8 cellular contexts compared by ENCODE assay signal in genomic region chr14:102138935-102139247, GRCh38. TPM values are rescaled to one million over a fixed set of nuclear protein-coding genes. Genes with fewer than 3 reads are reported as not detected.
A peak's percentile ranks its signal among the peaks of the same experiment; 100 is the strongest.
DNase-seq lines count a peak whose midpoint lies in the region; ATAC-seq, FAIRE-seq and TF ChIP-seq lines count a peak whose summit lies in the region.

No MANE protein-coding gene starts in this region.

- DNase-seq in NCI-H510A treated with DMSO at 0.1 percent for 48 hours (lab: John Stamatoyannopoulos, UW) (peak; percentile 79), NCI-H510A (lab: John Stamatoyannopoulos, UW) (no peak), RCC 7860 (ENCODE audit: low spot score) (peak; percentile 4), esophagus muscularis mucosa (ENCODE audit: extremely low spot score) (no peak), omental fat pad (ENCODE audit: low spot score) (no peak), ecto neural progenitor cell (ENCODE audit: low spot score) (no peak)

- WGBS in esophagus muscularis mucosa = 4% methylated on average over 11 of the region's 11 CpGs

- H3K27me3 ChIP-seq in esophagus muscularis mucosa = no peaks in the 10 kb centered on the region

- intact Hi-C loops in esophagus muscularis mucosa (cut with DNase I) = no loop called here

- no peaks in the 10 kb centered on the region for H3K9me3 ChIP-seq in esophagus muscularis mucosa

- H3K27ac ChIP-seq in esophagus muscularis mucosa (replicated peaks in 1 of 4) = peak overlapping the region; percentile 82 to 89 (median 84)

- no peak for TF ChIP-seq POLR2A in esophagus muscularis mucosa (IDR thresholded peaks at IDR 0.05; ENCODE audit: low read depth)

- H3K4me3 ChIP-seq in esophagus muscularis mucosa = peak overlapping the region; percentile 82 to 97 (median 92)

- TF ChIP-seq EP300 in esophagus muscularis mucosa (IDR thresholded peaks at IDR 0.05) = no peak

- TF ChIP-seq CTCF in esophagus muscularis mucosa (IDR thresholded peaks at IDR 0.05) (no peak), omental fat pad (IDR thresholded peaks at IDR 0.05) (no peak)

- peaks cover 19 to 38% (median 31%) of the 10 kb centered on the region in 4 donors for H3K4me1 ChIP-seq in esophagus muscularis mucosa

- H3K36me3 ChIP-seq in esophagus muscularis mucosa = peaks cover 0 to 17% (median 2%) of the 10 kb centered on the region in 4 donors

- no peak for FAIRE-seq in RCC 7860 (lab: Jason Lieb, UNC)

- ATAC-seq in omental fat pad (ENCODE audit: low FRiP score) = peak; percentile 18
- no peak for ATAC-seq in HG03457 (IDR thresholded peaks at IDR 0.05; ENCODE audit: unreplicated experiment)
- no peak for ATAC-seq in HG03439 (IDR thresholded peaks at IDR 0.05; ENCODE audit: unreplicated experiment)

RNA-seq across cellular contexts. Expression of gene WDR20, which starts 0.8 kb away (rescaled TPM):
- total RNA-seq in esophagus muscularis mucosa = 10 to 100 TPM; 16.6 to 26.6 (median 22.3) TPM
- 10 to 100 TPM; 20.2 to 26.4 (median 22.0) TPM for total RNA-seq in omental fat pad

RNA-seq across cellular contexts. Expression of gene HSP90AA1, which starts 52.0 kb away (rescaled TPM):
- total RNA-seq in esophagus muscularis mucosa (100 to 1,000 TPM; 256 to 605 (median 376) TPM), omental fat pad (1,000 to 10,000 TPM in 1 of 4 donors, 100 to 1,000 TPM in 3; 453 to 1,533 (median 691) TPM)

Comparison
In these comparisons a context has a peak if more than half of its experiments do, and no peak if none do; other contexts are left out.
1. DNase-seq: peak in NCI-H510A treated with DMSO at 0.1 percent for 48 hours (single experiment) and RCC 7860 (single experiment); none in NCI-H510A (single experiment), esophagus muscularis mucosa (single experiment), omental fat pad (single experiment) and ecto neural progenitor cell (single experiment).